Comparison of ENCODE assay signal across 3 cellular contexts in the genomic region with DNA sequence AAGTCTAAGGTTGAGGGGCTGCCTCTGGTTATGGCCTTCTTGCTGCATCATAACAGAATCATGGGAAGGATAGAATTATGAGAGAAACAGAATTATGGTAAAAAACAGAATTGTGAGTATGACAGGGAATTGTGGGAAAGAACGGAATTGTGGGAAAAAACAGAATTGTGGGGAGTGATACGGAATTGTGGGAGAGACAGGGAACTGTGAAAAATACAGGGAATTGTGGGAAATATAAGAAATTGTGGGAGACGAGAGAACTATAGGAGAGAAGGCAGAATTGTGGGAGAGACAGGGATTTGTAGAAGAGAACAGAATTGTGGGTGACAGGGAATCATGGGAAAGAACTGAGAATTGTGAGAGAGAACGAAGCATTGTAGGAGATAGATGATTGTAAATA.
"Had no signal": no experiment of that assay in that cellular context is flagged by ENCODE, and none has a peak within 500 bp of the region (broad histone marks: within the 10 kb centered on the region; RNA-seq: fewer than 3 reads in every experiment).

No MANE protein-coding gene starts in this region.

- DNase-seq: GDM1, GF-D8 had no signal

- H3K4me3 ChIP-seq: GM12878 had no signal
